Comparison of ENCODE assay signal across 8 cellular contexts in genomic region chr6:104639671-104640070, GRCh38.
A peak's percentile ranks its signal among the peaks of the same experiment; 100 is the strongest.
DNase-seq lines count a peak whose midpoint lies in the region; ATAC-seq, FAIRE-seq and TF ChIP-seq lines count a peak whose summit lies in the region.

No MANE protein-coding gene starts in this region.

- TF ChIP-seq CTCF in 22Rv1 (IDR thresholded peaks at IDR 0.05): no peak
- TF ChIP-seq CTCF in epithelial cell of esophagus (IDR thresholded peaks at IDR 0.05; ENCODE audit: insufficient read depth, low read depth, low read length, missing control alignments): no peak
- no peak for TF ChIP-seq CTCF in kidney (IDR thresholded peaks at IDR 0.05; ENCODE audit: borderline replicate concordance, extremely low read depth, insufficient read depth)
- no peak for TF ChIP-seq CTCF in ascending aorta (IDR thresholded peaks at IDR 0.05)
- TF ChIP-seq CTCF in lower leg skin (IDR thresholded peaks at IDR 0.05): no peak

- no peak for FAIRE-seq in kidney (lab: Jason Lieb, UNC)

- DNase-seq in epithelial cell of esophagus (ENCODE audit: low read depth) (peak; percentile 61), kidney (no peak), NCI-H1105 (lab: John Stamatoyannopoulos, UW) (no peak), ascending aorta (ENCODE audit: low spot score in 2 of 2) (no peak), lower leg skin (ENCODE audit: low spot score in 2 of 2) (no peak)

- intact Hi-C loops in kidney (cut with DNase I): no loop called here
- intact Hi-C loops in ascending aorta (cut with DNase I): no loop called here
- intact Hi-C loops in lower leg skin (cut with DNase I; ENCODE audit: low total_unique reads): no loop called here

- H3K4me1 ChIP-seq in kidney (ENCODE audit: control insufficient read depth in 1 of 2, insufficient read depth in 1 of 2, low read depth in 1 of 2, low read length in 2 of 2): no peaks in the 10 kb centered on the region
- H3K4me1 ChIP-seq in ascending aorta: no peaks in the 10 kb centered on the region

- ATAC-seq in GM19463 (IDR thresholded peaks at IDR 0.05; ENCODE audit: unreplicated experiment): peak; percentile 89
- peak; percentile 92 for ATAC-seq in HG03439 (IDR thresholded peaks at IDR 0.05; ENCODE audit: unreplicated experiment)

- no peaks in the 10 kb centered on the region for H3K27me3 ChIP-seq in ascending aorta

- peak overlapping the region; percentile 10; the same call in 1 of the 2 replicates for H3K27ac ChIP-seq in 22Rv1
- H3K27ac ChIP-seq in kidney (ENCODE audit: low read depth in 2 of 2, low read length in 2 of 2): no peak overlapping the region
- H3K27ac ChIP-seq in ascending aorta: no peak overlapping the region

- TF ChIP-seq POLR2A in lower leg skin (IDR thresholded peaks at IDR 0.05): no peak

- no peaks in the 10 kb centered on the region for H3K36me3 ChIP-seq in kidney (ENCODE audit: control insufficient read depth in 1 of 2, insufficient read depth in 2 of 2, low read length in 2 of 2)
- no peaks in the 10 kb centered on the region for H3K36me3 ChIP-seq in ascending aorta

- peaks cover 0 to 3% of the 10 kb centered on the region in 2 donors for H3K9me3 ChIP-seq in kidney (ENCODE audit: control insufficient read depth in 1 of 2, low read length in 2 of 2)
- no peaks in the 10 kb centered on the region for H3K9me3 ChIP-seq in ascending aorta

- H3K4me3 ChIP-seq in epithelial cell of esophagus (ENCODE audit: low read length) (no peak overlapping the region), kidney (ENCODE audit: low read length in 2 of 2) (no peak overlapping the region), ascending aorta (no peak overlapping the region), lower leg skin (ENCODE audit: low read depth, poor library complexity, severe bottlenecking) (no peak overlapping the region)

- no peak overlapping the region for H3K9ac ChIP-seq in kidney (ENCODE audit: low read length in 2 of 2)
